In the genomic region with DNA sequence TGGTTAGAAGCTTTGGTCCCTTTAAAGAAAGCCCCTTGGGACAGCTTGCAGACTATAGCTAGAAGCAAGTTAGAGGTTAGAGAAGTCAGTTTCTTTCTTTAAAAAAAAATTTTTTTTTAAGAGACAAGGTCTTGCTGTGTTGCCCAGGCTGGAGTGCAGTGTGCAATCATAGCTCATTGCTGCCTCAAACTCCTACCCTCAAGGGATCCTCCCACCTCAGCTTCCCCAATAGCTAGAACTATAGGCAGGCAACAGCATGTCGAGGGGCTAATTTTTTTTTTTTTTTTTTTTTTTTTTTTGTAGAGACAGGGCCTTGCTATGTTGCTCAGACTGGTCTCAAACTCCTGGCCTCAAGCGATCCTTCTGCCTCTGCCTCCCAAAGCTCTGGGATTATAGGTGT, we compare ENCODE assay signal across 16 cellular contexts. TPM values are rescaled to one million over a fixed set of nuclear protein-coding genes. Genes with fewer than 3 reads are reported as not detected.
DNase-seq lines count a peak whose midpoint lies in the region; ATAC-seq, FAIRE-seq and TF ChIP-seq lines count a peak whose summit lies in the region.
"Had no signal": no experiment of that assay in that cellular context is flagged by ENCODE, and none has a peak within 500 bp of the region (broad histone marks: within the 10 kb centered on the region; RNA-seq: fewer than 3 reads in every experiment).

No MANE protein-coding gene starts in this region.

- H3K4me2 ChIP-seq in HCT116 (ENCODE audit: low read length): no peak overlapping the region
- 0 out of 2 replicates have a peak overlapping the region, but pooled peaks have one; percentile 14 for H3K4me2 ChIP-seq in OCI-LY3 (ENCODE audit: low read length)
- H3K4me2 ChIP-seq in smooth muscle cell: no peak overlapping the region

- no peak for FAIRE-seq in urothelium cell line (lab: Jason Lieb, UNC)
- FAIRE-seq: D721Med had no signal

- no peak for DNase-seq in HCT116 (ENCODE audit: low read depth, low spot score)
- DNase-seq in islet precursor cell: peak; percentile 22
- no peak for DNase-seq in smooth muscle cell (lab: John Stamatoyannopoulos, UW; ENCODE audit: unreplicated experiment)
- no peak for DNase-seq in Caco-2
- no peak for DNase-seq in urothelium cell line (ENCODE audit: low spot score)
- DNase-seq in stimulated activated CD4-positive, alpha-beta T cell treated with anti-CD3 and anti-CD28 coated beads, Interleukin-1b, Interleukin-23, amount 100 ng/mL, for 48 hours: no peak
- DNase-seq: MG63, NCI-H2029, NCI-H446, OCI-M1, SIG-M5 had no signal

- H3K27ac ChIP-seq in HCT116 (ENCODE audit: low read depth, low read length) (no peak overlapping the region), OCI-LY3 (ENCODE audit: low read length) (no peak overlapping the region), smooth muscle cell (ENCODE audit: low read depth) (peak overlapping the region; percentile 19)
- H3K27ac ChIP-seq: SK-N-MC had no signal

- ATAC-seq in HCT116: no peak
- no peak for ATAC-seq in stimulated activated memory B cell treated with anti-CD40 and anti-IgM and Interleukin-4, amounts not matched to agents 10 μg/mL and 1 μg/mL and 100 μg/mL, for 72 hours

- H3K36me3 ChIP-seq in HCT116 (ENCODE audit: control insufficient read depth in 1 of 2, insufficient read depth in 2 of 2, low read length in 2 of 2) (no peaks in the 10 kb centered on the region), OCI-LY3 (replicated peaks; ENCODE audit: low read depth, low read length) (no peaks in the 10 kb centered on the region), smooth muscle cell (ENCODE audit: low read depth) (no peaks in the 10 kb centered on the region), Caco-2 (ENCODE audit: control insufficient read depth, insufficient read depth, low read length) (no peaks in the 10 kb centered on the region)
- H3K36me3 ChIP-seq: MG63 had no signal

- TF ChIP-seq CTCF in HCT116 (IDR thresholded peaks at IDR 0.05 in 2 of 3, conservative IDR thresholded peaks at IDR 0.05 in 1 of 3; ENCODE audit: borderline replicate concordance in 1 of 3, insufficient read depth in 1 of 3, low read depth in 2 of 3, low read length in 2 of 3) (no peak), OCI-LY3 (IDR thresholded peaks at IDR 0.05; ENCODE audit: low read depth, low read length) (no peak), smooth muscle cell (IDR thresholded peaks at IDR 0.05; ENCODE audit: borderline replicate concordance, insufficient read depth, poor library complexity, severe bottlenecking) (no peak), Caco-2 (IDR thresholded peaks at IDR 0.05; ENCODE audit: insufficient read depth in 1 of 2, low read depth in 1 of 2, low read length in 1 of 2, severe bottlenecking in 1 of 2, unreplicated experiment in 1 of 2) (no peak)

- TF ChIP-seq RAD21 in HCT116 (IDR thresholded peaks at IDR 0.05; ENCODE audit: low read depth): no peak

- 93% methylated on average over 2 of the region's 2 CpGs for WGBS in smooth muscle cell (ENCODE audit: low lambda C conversion rate)

- H3K4me3 Mint-ChIP-seq in Caco-2 (ENCODE audit: unreplicated experiment): no peak overlapping the region
- no peak overlapping the region for H3K4me3 Mint-ChIP-seq in stimulated activated memory B cell treated with anti-CD40 and anti-IgM and Interleukin-4, amounts not matched to agents 10 μg/mL and 1 μg/mL and 100 μg/mL, for 72 hours
- H3K4me3 Mint-ChIP-seq: B cell had no signal

- intact Hi-C loops in HCT116 (cut with micrococcal nuclease): no loop called here
- intact Hi-C loops in Caco-2 (cut with micrococcal nuclease; ENCODE audit: unreplicated experiment): loop anchor here (1.0 to 2.0 kb wide), 3 partner anchors 48 to 142 kb away; no protein-coding TSS in a partner anchor

- RAD21 ChIA-PET in HCT116 (lab: Charles Lee; ENCODE audit: low non-redundant PET in 1 of 2, low total read pairs in 2 of 2, uncharacterized antibody in 2 of 2, unreplicated experiment in 2 of 2): no interaction called here

- BruUV-seq in HCT116 (replicated peaks; lab: Mats Ljungman, UMichigan) (no TSS peak), Caco-2 (replicated peaks; lab: Mats Ljungman, UMichigan) (no TSS peak)

- H3K4me3 ChIP-seq in HCT116 (replicated peaks in 1 of 2; ENCODE audit: low read depth in 1 of 2, low read length in 2 of 2): no peak overlapping the region
- H3K4me3 ChIP-seq in OCI-LY3 (ENCODE audit: low read length): no peak overlapping the region
- no peak overlapping the region for H3K4me3 ChIP-seq in smooth muscle cell
- no peak overlapping the region for H3K4me3 ChIP-seq in Caco-2 (ENCODE audit: low read depth, low read length)
- H3K4me3 ChIP-seq: MG63, SK-N-MC had no signal

- H3K9me3 Mint-ChIP-seq in Caco-2 (ENCODE audit: unreplicated experiment): no peaks in the 10 kb centered on the region
- H3K9me3 Mint-ChIP-seq in stimulated activated memory B cell treated with anti-CD40 and anti-IgM and Interleukin-4, amounts not matched to agents 10 μg/mL and 1 μg/mL and 100 μg/mL, for 72 hours: no peaks in the 10 kb centered on the region

- no peaks in the 10 kb centered on the region for H3F3A ChIP-seq in smooth muscle cell (ENCODE audit: low read depth)

- peaks cover 19% of the 10 kb centered on the region for H3K4me1 Mint-ChIP-seq in Caco-2 (ENCODE audit: low read depth, unreplicated experiment)
- H3K4me1 Mint-ChIP-seq in stimulated activated memory B cell treated with anti-CD40 and anti-IgM and Interleukin-4, amounts not matched to agents 10 μg/mL and 1 μg/mL and 100 μg/mL, for 72 hours: peaks cover 11% of the 10 kb centered on the region

- H3K4me1 ChIP-seq in HCT116 (ENCODE audit: control insufficient read depth in 1 of 2, insufficient read depth in 2 of 2, low read length in 2 of 2) (peaks cover 7 to 35% of the 10 kb centered on the region in 2 experiments), OCI-LY3 (ENCODE audit: low read length) (peaks cover 52% of the 10 kb centered on the region), smooth muscle cell (ENCODE audit: low read depth) (peaks cover 3% of the 10 kb centered on the region), Caco-2 (peaks cover 48% of the 10 kb centered on the region)

- no peaks in the 10 kb centered on the region for H4K20me1 ChIP-seq in HCT116 (ENCODE audit: insufficient read depth)
- H4K20me1 ChIP-seq in OCI-LY3 (ENCODE audit: insufficient read depth, low read length): no peaks in the 10 kb centered on the region
- H4K20me1 ChIP-seq in smooth muscle cell (ENCODE audit: low read depth): no peaks in the 10 kb centered on the region

- CTCF ChIA-PET in HCT116 (lab: Charles Lee): no interaction called here
- CTCF ChIA-PET in Caco-2 (lab: Charles Lee): interaction anchor here (0.7 kb wide), 1 partner anchor 146 kb away, joined by 4 read pairs; no protein-coding TSS in a partner anchor

- no peaks in the 10 kb centered on the region for H3K79me2 ChIP-seq in HCT116 (ENCODE audit: insufficient read depth, low read length)
- H3K79me2 ChIP-seq in OCI-LY3 (ENCODE audit: low read length): no peaks in the 10 kb centered on the region
- H3K79me2 ChIP-seq in smooth muscle cell (ENCODE audit: low read depth): no peaks in the 10 kb centered on the region

- H3K27me3 Mint-ChIP-seq in Caco-2 (ENCODE audit: insufficient read depth, unreplicated experiment): no peaks in the 10 kb centered on the region
- no peaks in the 10 kb centered on the region for H3K27me3 Mint-ChIP-seq in stimulated activated memory B cell treated with anti-CD40 and anti-IgM and Interleukin-4, amounts not matched to agents 10 μg/mL and 1 μg/mL and 100 μg/mL, for 72 hours
- H3K27me3 Mint-ChIP-seq: B cell had no signal

- H3K27me3 ChIP-seq in HCT116 (ENCODE audit: insufficient read depth, low read length): no peaks in the 10 kb centered on the region
- no peaks in the 10 kb centered on the region for H3K27me3 ChIP-seq in OCI-LY3 (ENCODE audit: low read depth, low read length)
- H3K27me3 ChIP-seq in smooth muscle cell (ENCODE audit: low read depth): no peaks in the 10 kb centered on the region
- H3K27me3 ChIP-seq in Caco-2 (replicated peaks; ENCODE audit: control insufficient read depth, insufficient read depth, low read length): no peaks in the 10 kb centered on the region
- H3K27me3 ChIP-seq: MG63 had no signal

- no peaks in the 10 kb centered on the region for H3K36me3 Mint-ChIP-seq in Caco-2 (ENCODE audit: insufficient read depth, unreplicated experiment)
- H3K36me3 Mint-ChIP-seq in stimulated activated memory B cell treated with anti-CD40 and anti-IgM and Interleukin-4, amounts not matched to agents 10 μg/mL and 1 μg/mL and 100 μg/mL, for 72 hours: no peaks in the 10 kb centered on the region

- H3K9me3 ChIP-seq in HCT116 (ENCODE audit: control insufficient read depth in 1 of 2, insufficient read depth in 1 of 2, low read depth in 1 of 2, low read length in 2 of 2): no peaks in the 10 kb centered on the region
- H3K9me3 ChIP-seq in OCI-LY3 (ENCODE audit: insufficient read depth, low read length): no peaks in the 10 kb centered on the region
- H3K9me3 ChIP-seq in smooth muscle cell (replicated peaks; ENCODE audit: low read depth): no peaks in the 10 kb centered on the region
- H3K9me3 ChIP-seq in Caco-2: no peaks in the 10 kb centered on the region
- H3K9me3 ChIP-seq: MG63 had no signal

- H3K9ac ChIP-seq in HCT116 (ENCODE audit: low read length): no peak overlapping the region
- no peak overlapping the region for H3K9ac ChIP-seq in OCI-LY3 (ENCODE audit: low read length)
- no peak overlapping the region for H3K9ac ChIP-seq in smooth muscle cell (ENCODE audit: low read depth)

- no peaks in the 10 kb centered on the region for H3K9me2 ChIP-seq in HCT116 (ENCODE audit: insufficient read depth)

- no peak overlapping the region for H3K27ac Mint-ChIP-seq in Caco-2 (ENCODE audit: unreplicated experiment)
- no peak overlapping the region for H3K27ac Mint-ChIP-seq in stimulated activated memory B cell treated with anti-CD40 and anti-IgM and Interleukin-4, amounts not matched to agents 10 μg/mL and 1 μg/mL and 100 μg/mL, for 72 hours
- H3K27ac Mint-ChIP-seq: B cell had no signal

- no peak for TF ChIP-seq POLR2A in HCT116 (IDR thresholded peaks at IDR 0.05; ENCODE audit: borderline replicate concordance, extremely low read depth, insufficient read depth, insufficient read length)

- POLR2A ChIA-PET in HCT116 (lab: Charles Lee): no interaction called here
- POLR2A ChIA-PET in Caco-2 (lab: Charles Lee): interaction anchor here (0.6 kb wide), 1 partner anchor 633 kb away, joined by 3 read pairs; no protein-coding TSS in a partner anchor

- H2AFZ ChIP-seq in HCT116 (ENCODE audit: low read depth, low read length, poor library complexity, severe bottlenecking): peak overlapping the region; percentile 15
- H2AFZ ChIP-seq in OCI-LY3 (ENCODE audit: low read depth, low read length): no peak overlapping the region
- H2AFZ ChIP-seq in smooth muscle cell (ENCODE audit: low read depth): no peak overlapping the region

TF ChIP-seq in HCT116, 20 proteins besides CTCF, POLR2A, EP300 and RAD21 (continues in another document):
- no peak for TF ChIP-seq FOSL1 (IDR thresholded peaks at IDR 0.05; ENCODE audit: low read depth)
- TF ChIP-seq SIN3A (IDR thresholded peaks at IDR 0.05; ENCODE audit: low read depth): no peak
- no peak for TF ChIP-seq ZFX (IDR thresholded peaks at IDR 0.05)
- TF ChIP-seq SP1 (IDR thresholded peaks at IDR 0.05; ENCODE audit: low read depth): no peak

RNA-seq across cellular contexts. Expression of gene ZNF326, which starts 44.2 kb away (rescaled TPM):
- total RNA-seq in HCT116 (2021; ENCODE audit: unreplicated experiment) (19.3 TPM), smooth muscle cell (11.3 and 12.8 TPM in 2 replicates), Caco-2 (2022) (31.7 and 32.3 TPM in 2 replicates)
- polyA plus RNA-seq in HCT116 (2012): 5.1 and 5.5 TPM in 2 replicates
- 7.7 and 11.9 TPM in 2 replicates for polyA plus RNA-seq in smooth muscle cell
